In genomic region chr4:1175635-1176229, GRCh38 we compare ENCODE assay signal across 16 cellular contexts.
"Had no signal": no experiment of that assay in that cellular context is flagged by ENCODE, and none has a peak within 500 bp of the region (broad histone marks: within the 10 kb centered on the region; RNA-seq: fewer than 3 reads in every experiment).

No MANE protein-coding gene starts in this region.

- FAIRE-seq: islet of Langerhans had no signal

- H3K4me3 ChIP-seq: adrenal gland, cardiac muscle cell, hepatocyte, lower lobe of right lung, SK-N-MC, spleen had no signal

- DNase-seq: activated CD4-positive, alpha-beta memory T cell treated with anti-CD3 and anti-CD28 coated beads, Interleukin-2, amount 10 ng/mL, durations not matched to agents 7 days and 5 days; activated CD4-positive, alpha-beta T cell treated with anti-CD3 and anti-CD28 coated beads for 48 hours; activated CD4-positive, CD25-positive, alpha-beta regulatory T cell; activated T-cell treated with anti-CD3 and anti-CD28 coated beads, Interleukin-2, amount 50 U/mL, for 24 hours; dermis blood vessel endothelial cell; effector memory CD8-positive, alpha-beta T cell; left colon; lower lobe of right lung; midbrain; spleen; stimulated activated naive B cell treated with anti-CD40 and anti-IgM and Interleukin-4, amounts not matched to agents 10 μg/mL and 1 μg/mL and 100 μg/mL, for 72 hours had no signal

- ATAC-seq: effector memory CD8-positive, alpha-beta T cell; left colon; lower lobe of right lung; stimulated activated naive B cell treated with anti-CD40 and anti-IgM and Interleukin-4, amounts not matched to agents 10 μg/mL and 1 μg/mL and 100 μg/mL, for 72 hours had no signal

- H3K36me3 ChIP-seq: adrenal gland, cardiac muscle cell, lower lobe of right lung had no signal

- H2AFZ ChIP-seq: hepatocyte had no signal

- H3K4me2 ChIP-seq: hepatocyte had no signal

- H3K9me3 ChIP-seq: lower lobe of right lung had no signal

- H3K27ac ChIP-seq: cardiac muscle cell, hepatocyte, lower lobe of right lung, SK-N-MC, spleen had no signal
